8 cellular contexts compared by ENCODE assay signal in the genomic region with DNA sequence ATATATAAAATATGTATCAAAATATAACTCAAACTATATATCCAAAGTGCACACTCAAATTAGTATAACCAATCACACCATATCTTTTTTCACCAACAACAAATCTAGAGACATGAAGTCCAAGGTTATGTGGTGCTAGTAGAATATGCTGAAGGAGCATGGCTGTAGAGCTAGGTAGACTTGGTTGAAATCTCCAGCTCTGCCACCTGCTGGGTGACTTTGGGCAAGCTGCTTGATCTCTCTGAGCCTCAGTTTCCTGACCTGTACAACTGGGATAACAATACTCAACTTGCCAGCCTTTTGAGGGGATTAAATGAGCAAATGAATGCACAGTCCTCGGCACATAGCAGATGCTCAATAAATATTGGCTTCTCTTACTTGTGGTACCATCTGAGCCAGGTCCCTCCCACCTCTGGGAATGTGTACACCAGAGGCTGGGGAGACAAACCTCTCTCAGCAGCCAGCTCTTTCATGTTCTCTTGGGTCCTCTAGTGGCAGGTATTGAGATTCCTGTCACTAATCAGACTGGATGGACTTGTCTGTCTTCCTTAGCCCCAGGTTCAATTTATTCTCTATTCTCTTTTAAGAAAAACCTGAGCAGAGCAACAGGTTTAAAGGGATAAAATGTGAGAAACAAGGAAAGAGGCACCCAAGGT.
DNase-seq lines count a peak whose midpoint lies in the region; ATAC-seq and TF ChIP-seq lines count a peak whose summit lies in the region.

No MANE protein-coding gene starts in this region.

- H3K27ac ChIP-seq in brain microvascular endothelial cell = peak overlapping the region; percentile 79

- H3K36me3 ChIP-seq in brain microvascular endothelial cell (replicated peaks) = no peaks in the 10 kb centered on the region

- DNase-seq in COLO829 (ENCODE audit: low spot score) (peak; percentile 87), NCI-H1092 (lab: John Stamatoyannopoulos, UW) (peak; percentile 53), brain microvascular endothelial cell (peak; percentile 76), left kidney (ENCODE audit: low read depth, low spot score) (peak; percentile 63), NK-92 (lab: John Stamatoyannopoulos, UW; ENCODE audit: unreplicated experiment) (no peak), germinal center (ENCODE audit: low spot score) (no peak)

- no peaks in the 10 kb centered on the region for H3K27me3 ChIP-seq in brain microvascular endothelial cell (replicated peaks)

- TF ChIP-seq CTCF in brain microvascular endothelial cell (IDR thresholded peaks at IDR 0.05; ENCODE audit: low read depth, low read length, missing control alignments) = peak; percentile 67

- ATAC-seq in HG03469 (IDR thresholded peaks at IDR 0.05; ENCODE audit: unreplicated experiment) (no peak), HG02642 (IDR thresholded peaks at IDR 0.05; ENCODE audit: poor library complexity, unreplicated experiment) (no peak)

- in situ Hi-C loops in brain microvascular endothelial cell (cut with HindIII; ENCODE audit: low pct_ligation_motif_present, low sequenced_read_pairs) = no loop called here

- H3K4me3 ChIP-seq in brain microvascular endothelial cell (ENCODE audit: low read depth, low read length) = no peak overlapping the region

Comparison
In these comparisons a context has a peak if more than half of its experiments do, and no peak if none do; other contexts are left out.
1. DNase-seq: peak in COLO829 (single experiment), NCI-H1092 (single experiment), brain microvascular endothelial cell (single experiment) and left kidney (single experiment); none in NK-92 (single experiment) and germinal center (single experiment).